ENCODE assay signal across 15 cellular contexts in the genomic region with DNA sequence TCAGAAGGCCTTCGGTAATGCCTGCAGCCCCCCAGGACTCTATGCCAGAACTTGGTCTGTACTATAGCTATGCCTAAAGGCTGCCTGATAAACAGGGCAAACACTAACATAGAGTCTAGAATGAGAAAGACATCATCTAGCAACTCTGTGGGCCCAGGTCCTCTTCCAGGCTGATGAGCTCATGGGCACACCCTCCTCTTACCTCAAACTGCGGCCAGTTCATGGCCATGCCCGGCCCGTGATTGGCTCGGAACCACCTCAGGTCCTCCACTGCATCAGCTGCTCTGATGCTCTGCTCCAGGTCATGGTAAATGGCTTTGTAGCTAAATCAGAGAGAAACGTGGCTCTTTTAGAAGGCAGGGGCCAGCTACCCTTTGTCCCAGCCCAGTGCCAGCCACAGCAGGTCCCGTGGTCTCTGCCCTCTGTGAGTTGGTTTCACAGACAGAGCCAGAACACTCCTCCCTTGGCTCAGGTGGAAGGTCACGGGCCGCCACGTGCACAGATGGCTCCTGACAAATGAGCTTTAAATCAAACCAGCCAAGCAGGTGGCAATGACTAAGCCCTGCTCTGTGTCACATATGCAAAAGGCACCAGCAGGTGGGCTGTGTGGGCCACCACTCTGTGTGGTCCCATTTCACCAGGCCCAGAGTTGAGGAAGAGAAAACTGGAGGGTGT. TPM values are rescaled to one million over a fixed set of nuclear protein-coding genes. Genes with fewer than 3 reads are reported as not detected.
DNase-seq lines count a peak whose midpoint lies in the region; ATAC-seq and TF ChIP-seq lines count a peak whose summit lies in the region.
"Had no signal": no experiment of that assay in that cellular context is flagged by ENCODE, and none has a peak within 500 bp of the region (broad histone marks: within the 10 kb centered on the region; RNA-seq: fewer than 3 reads in every experiment).

No MANE protein-coding gene starts in this region.

- H3K36me3 Mint-ChIP-seq in stimulated activated naive B cell treated with anti-CD40 and anti-IgM and Interleukin-4, amounts not matched to agents 10 μg/mL and 1 μg/mL and 100 μg/mL, for 72 hours = peaks cover 64 to 73% of the 10 kb centered on the region in 2 donors

- no peaks in the 10 kb centered on the region for H3K9me3 ChIP-seq in right atrium auricular region
- H3K9me3 ChIP-seq: colonic mucosa, spleen had no signal

- ATAC-seq in Right ventricle myocardium inferior = peak; percentile 32
- ATAC-seq in stimulated activated naive B cell treated with anti-CD40 and anti-IgM and Interleukin-4, amounts not matched to agents 10 μg/mL and 1 μg/mL and 100 μg/mL, for 72 hours (replicated peaks) = peak; percentile 83 to 85

- H3K27me3 Mint-ChIP-seq in stimulated activated naive B cell treated with anti-CD40 and anti-IgM and Interleukin-4, amounts not matched to agents 10 μg/mL and 1 μg/mL and 100 μg/mL, for 72 hours = no peaks in the 10 kb centered on the region

- H3K27ac Mint-ChIP-seq in stimulated activated naive B cell treated with anti-CD40 and anti-IgM and Interleukin-4, amounts not matched to agents 10 μg/mL and 1 μg/mL and 100 μg/mL, for 72 hours = peak overlapping the region; percentile 56
- H3K27ac Mint-ChIP-seq: T-helper 1 cell treated with Interleukin-12 subunit alpha and Interleukin-12 subunit beta and Interleukin-4 antibody, amounts not matched to agents 30 μg/mL and 1 μg/mL, for 36 hours had no signal

- no peak overlapping the region for H3K4me3 Mint-ChIP-seq in stimulated activated naive B cell treated with anti-CD40 and anti-IgM and Interleukin-4, amounts not matched to agents 10 μg/mL and 1 μg/mL and 100 μg/mL, for 72 hours
- H3K4me3 Mint-ChIP-seq: HFFc6; T-helper 1 cell treated with Interleukin-12 subunit alpha and Interleukin-12 subunit beta and Interleukin-4 antibody, amounts not matched to agents 30 μg/mL and 1 μg/mL, for 36 hours had no signal

- H3K27me3 ChIP-seq in right atrium auricular region = no peaks in the 10 kb centered on the region
- H3K27me3 ChIP-seq: colonic mucosa, spleen had no signal

- intact Hi-C loops in Right ventricle myocardium inferior (cut with DNase I) = no loop called here

- H3K27ac ChIP-seq in right atrium auricular region = no peak overlapping the region
- H3K27ac ChIP-seq: colonic mucosa had no signal

- no peaks in the 10 kb centered on the region for H3K9me3 Mint-ChIP-seq in stimulated activated naive B cell treated with anti-CD40 and anti-IgM and Interleukin-4, amounts not matched to agents 10 μg/mL and 1 μg/mL and 100 μg/mL, for 72 hours
- H3K9me3 Mint-ChIP-seq: HFFc6; T-helper 1 cell treated with Interleukin-12 subunit alpha and Interleukin-12 subunit beta and Interleukin-4 antibody, amounts not matched to agents 30 μg/mL and 1 μg/mL, for 36 hours had no signal

- H3K36me3 ChIP-seq in right atrium auricular region = peaks cover 79% of the 10 kb centered on the region

- H3K4me1 ChIP-seq in right atrium auricular region = peaks cover 0 to 19% of the 10 kb centered on the region in 2 donors
- H3K4me1 ChIP-seq: colonic mucosa had no signal

- DNase-seq in Right ventricle myocardium inferior (ENCODE audit: missing footprints) = no peak
- no peak for DNase-seq in right atrium auricular region (ENCODE audit: low spot score)
- peak; percentile 38 for DNase-seq in SHP77 treated with DMSO at 0.1 percent for 48 hours (lab: John Stamatoyannopoulos, UW)
- DNase-seq in kidney tubule cell (ENCODE audit: low spot score) = peak; percentile 52
- DNase-seq in stimulated activated naive B cell treated with anti-CD40 and anti-IgM and Interleukin-4, amounts not matched to agents 10 μg/mL and 1 μg/mL and 100 μg/mL, for 72 hours = no peak
- no peak for DNase-seq in NCI-H526 treated with DMSO at 0.1 percent for 48 hours (lab: John Stamatoyannopoulos, UW)
- no peak for DNase-seq in HK-2 (ENCODE audit: unreplicated experiment)
- DNase-seq in stimulated activated CD4-positive, alpha-beta T cell treated with anti-CD3 and anti-CD28 coated beads, Interleukin-2, amount 100 ng/mL, for 48 hours = no peak
- DNase-seq: activated CD4-positive, alpha-beta T cell treated with anti-CD3 and anti-CD28 coated beads for 4 hours; HFFc6; MV-4-11; nucleus accumbens; spleen had no signal

- H3K4me1 Mint-ChIP-seq in stimulated activated naive B cell treated with anti-CD40 and anti-IgM and Interleukin-4, amounts not matched to agents 10 μg/mL and 1 μg/mL and 100 μg/mL, for 72 hours = peaks cover 2 to 23% of the 10 kb centered on the region in 2 donors

- no peak for TF ChIP-seq CTCF in right atrium auricular region (IDR thresholded peaks at IDR 0.05)

- no peak overlapping the region for H3K4me3 ChIP-seq in right atrium auricular region
- H3K4me3 ChIP-seq: colonic mucosa, spleen had no signal

RNA-seq across cellular contexts. Expression of a gene that starts 25.0 kb away (rescaled TPM):
- 22.3 TPM for total RNA-seq in Right ventricle myocardium inferior
- total RNA-seq in right atrium auricular region = 10 to 100 TPM; 27.4 to 29.6 TPM

Comparison
In these comparisons a context has a peak if more than half of its experiments do, and no peak if none do; other contexts are left out.
1. DNase-seq: peak in SHP77 treated with DMSO at 0.1 percent for 48 hours (single experiment) and kidney tubule cell (single experiment); none in Right ventricle myocardium inferior (single experiment), right atrium auricular region (single experiment), stimulated activated naive B cell treated with anti-CD40 and anti-IgM and Interleukin-4, amounts not matched to agents 10 μg/mL and 1 μg/mL and 100 μg/mL, for 72 hours (single experiment), NCI-H526 treated with DMSO at 0.1 percent for 48 hours (single experiment), HK-2 (single experiment) and stimulated activated CD4-positive, alpha-beta T cell treated with anti-CD3 and anti-CD28 coated beads, Interleukin-2, amount 100 ng/mL, for 48 hours (0 of 2).